In genomic region chr12:122870163-122870842, GRCh38 we compare ENCODE assay signal across 1 cellular context.
TF ChIP-seq lines count a peak whose summit lies in the region.

No MANE protein-coding gene starts in this region.

TF ChIP-seq in SK-N-SH treated with all-trans-retinoic acid at 6 μM for 48 hours, 23 proteins besides CTCF, POLR2A, EP300 and RAD21:
- no peak for TF ChIP-seq OSR1 (CRISPR knock-in tag; IDR thresholded peaks at IDR 0.05)
- no peak for TF ChIP-seq CREB5 (CRISPR knock-in tag; IDR thresholded peaks at IDR 0.05; ENCODE audit: low read depth)
- TF ChIP-seq RARB (CRISPR knock-in tag; IDR thresholded peaks at IDR 0.05): no peak
- no peak for TF ChIP-seq ISL1 (CRISPR knock-in tag; IDR thresholded peaks at IDR 0.05)
- no peak for TF ChIP-seq GLIS3 (CRISPR knock-in tag; IDR thresholded peaks at IDR 0.05)
- no peak for TF ChIP-seq TOX (CRISPR knock-in tag; IDR thresholded peaks at IDR 0.05; ENCODE audit: borderline replicate concordance)
